18 cellular contexts compared by ENCODE assay signal in the genomic region with DNA sequence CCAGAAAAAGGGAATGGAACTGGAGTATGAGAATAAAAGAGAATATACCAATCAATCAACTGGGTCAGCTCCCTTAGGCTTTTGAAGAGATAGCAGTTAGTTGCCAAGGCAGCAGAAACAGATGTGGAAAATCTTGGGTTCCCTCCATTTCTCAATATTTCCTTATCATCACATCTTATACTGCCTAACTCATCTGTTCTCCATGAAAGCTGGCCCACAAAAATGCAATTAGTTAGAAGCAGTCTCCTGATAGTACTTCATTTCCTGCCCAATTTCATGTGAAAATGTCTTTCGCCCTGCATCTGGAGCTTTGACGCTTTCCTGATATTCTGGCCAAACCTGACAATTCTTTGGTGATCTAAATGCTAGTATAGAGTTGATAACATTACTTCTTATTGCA. TPM values are rescaled to one million over a fixed set of nuclear protein-coding genes. Genes with fewer than 3 reads are reported as not detected.
"Had no signal": no experiment of that assay in that cellular context is flagged by ENCODE, and none has a peak within 500 bp of the region (broad histone marks: within the 10 kb centered on the region; RNA-seq: fewer than 3 reads in every experiment).

No MANE protein-coding gene starts in this region.

- DNase-seq: activated CD4-positive, CD25-positive, alpha-beta regulatory T cell treated with anti-CD3 and anti-CD28 coated beads, Interleukin-2, amount 50 U/mL, for 72 hours; activated naive CD4-positive, alpha-beta T cell treated with Interleukin-2 at 50 U/mL for 16 hours; foreskin melanocyte; kidney glomerular epithelial cell; lower lobe of right lung; midbrain; psoas muscle; right lobe of liver; stomach; T-helper 1 cell; testis; upper lobe of left lung had no signal

- H3K4me3 ChIP-seq: cardiac muscle cell, lower lobe of right lung, psoas muscle, right lobe of liver, stomach, testis, upper lobe of left lung had no signal

- H3K27me3 ChIP-seq: cardiac muscle cell, right lobe of liver, stomach, testis, upper lobe of left lung had no signal

- H3K27me3 Mint-ChIP-seq: activated T-helper 17 cell treated with anti-CD3 and anti-CD28 coated beads, Interleukin-2, amount 50 U/mL, for 72 hours had no signal

- H3K4me3 Mint-ChIP-seq: activated T-helper 17 cell treated with anti-CD3 and anti-CD28 coated beads, Interleukin-2, amount 50 U/mL, for 72 hours; neural crest cell had no signal

- H3K27ac Mint-ChIP-seq: activated T-helper 17 cell treated with anti-CD3 and anti-CD28 coated beads, Interleukin-2, amount 50 U/mL, for 72 hours had no signal

- FAIRE-seq: colon had no signal

- H3K36me3 ChIP-seq: cardiac muscle cell, lower lobe of right lung, right lobe of liver, stomach, upper lobe of left lung had no signal

- H3K4me1 ChIP-seq: lower lobe of right lung, psoas muscle, right lobe of liver, testis, upper lobe of left lung had no signal

- H3K27ac ChIP-seq: cardiac muscle cell, lower lobe of right lung, psoas muscle, right lobe of liver, stomach, testis, upper lobe of left lung had no signal

- H3K9me3 ChIP-seq: lower lobe of right lung, psoas muscle, right lobe of liver, testis, upper lobe of left lung had no signal

RNA-seq across cellular contexts. Expression of gene SPTSSB, which starts 30.1 kb away (rescaled TPM):
- total RNA-seq: activated T-helper 17 cell treated with anti-CD3 and anti-CD28 coated beads, Interleukin-2, amount 50 U/mL, for 72 hours; cardiac muscle cell; lower lobe of right lung; myocyte; osteocyte; testis had no signal
- polyA plus RNA-seq: cardiac muscle cell had no signal
